In the genomic region with DNA sequence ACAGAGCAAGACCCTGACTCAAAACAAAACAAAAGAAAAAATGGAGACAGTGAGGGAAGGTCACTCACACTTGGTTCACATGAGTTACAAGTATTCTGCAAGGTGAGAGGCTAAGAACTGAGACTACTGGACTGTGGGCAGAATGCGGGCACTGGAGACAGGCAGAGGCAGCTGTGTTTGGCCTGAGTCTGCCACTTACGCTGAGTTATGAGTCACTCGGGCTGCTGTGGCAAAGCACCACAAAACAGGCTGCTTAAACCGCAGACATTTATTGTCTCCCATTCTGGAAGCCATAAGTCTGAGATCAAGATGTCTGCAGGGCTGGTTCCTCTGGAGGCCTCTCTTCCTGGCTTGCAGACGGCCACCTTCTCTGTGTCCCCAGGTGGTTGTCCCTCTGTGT, we compare ENCODE assay signal across 18 cellular contexts.
DNase-seq lines count a peak whose midpoint lies in the region; ATAC-seq, FAIRE-seq and TF ChIP-seq lines count a peak whose summit lies in the region.
"Had no signal": no experiment of that assay in that cellular context is flagged by ENCODE, and none has a peak within 500 bp of the region (broad histone marks: within the 10 kb centered on the region; RNA-seq: fewer than 3 reads in every experiment).

No MANE protein-coding gene starts in this region.

- no peak overlapping the region for H3K27ac Mint-ChIP-seq in astrocyte (ENCODE audit: unreplicated experiment)
- H3K27ac Mint-ChIP-seq: activated T-cell treated with anti-CD3 and anti-CD28 coated beads, Interleukin-2, amount 50 U/mL, for 72 hours; mesothelial cell of epicardium; T-helper 1 cell treated with Interleukin-12 subunit alpha and Interleukin-12 subunit beta and Interleukin-4 antibody, amounts not matched to agents 30 μg/mL and 1 μg/mL, for 36 hours had no signal

- no peak overlapping the region for H2AFZ ChIP-seq in KMS-11 (ENCODE audit: low read depth)
- no peak overlapping the region for H2AFZ ChIP-seq in astrocyte (ENCODE audit: low read depth, low read length)

- ATAC-seq in HG03571 (IDR thresholded peaks at IDR 0.05; ENCODE audit: unreplicated experiment), result no peak
- no peak for ATAC-seq in omental fat pad (ENCODE audit: low FRiP score)
- ATAC-seq: activated T-cell treated with anti-CD3 and anti-CD28 coated beads, Interleukin-2, amount 50 U/mL, for 72 hours; pancreas had no signal

- H3K36me3 ChIP-seq in KMS-11 (ENCODE audit: insufficient read depth), result no peaks in the 10 kb centered on the region
- no peaks in the 10 kb centered on the region for H3K36me3 ChIP-seq in astrocyte (ENCODE audit: insufficient read depth, low read length)
- H3K36me3 ChIP-seq: BLaER1 treated with 17β-estradiol and CSF1 and Interleukin-3, amounts not matched to agents 10 nM and 100 nM; pancreas had no signal

- peaks cover 2% of the 10 kb centered on the region for H3K27me3 Mint-ChIP-seq in astrocyte (ENCODE audit: low read depth, unreplicated experiment)

- H3K27me3 ChIP-seq in KMS-11 (ENCODE audit: insufficient read depth, low read depth) (no peaks in the 10 kb centered on the region), astrocyte (ENCODE audit: insufficient read depth, low read length) (no peaks in the 10 kb centered on the region)
- H3K27me3 ChIP-seq: BLaER1 treated with 17β-estradiol and CSF1 and Interleukin-3, amounts not matched to agents 10 nM and 100 nM; pancreas had no signal

- H3K4me1 ChIP-seq in KMS-11 (ENCODE audit: low read depth, poor library complexity, severe bottlenecking) (peaks cover 7% of the 10 kb centered on the region), astrocyte (ENCODE audit: insufficient read depth, low read length) (no peaks in the 10 kb centered on the region)
- H3K4me1 ChIP-seq: pancreas had no signal

- no peak for TF ChIP-seq CTCF in KMS-11 (conservative IDR thresholded peaks at IDR 0.05; ENCODE audit: low read depth, low read length)
- no peak for TF ChIP-seq CTCF in astrocyte (IDR thresholded peaks at IDR 0.05; ENCODE audit: insufficient read depth, low read depth, low read length)
- TF ChIP-seq CTCF in omental fat pad (IDR thresholded peaks at IDR 0.05), result no peak

- H3K9ac ChIP-seq in KMS-11 (no peak overlapping the region), astrocyte (ENCODE audit: low read length) (no peak overlapping the region)
- H3K9ac ChIP-seq: BLaER1 treated with 17β-estradiol and CSF1 and Interleukin-3, amounts not matched to agents 10 nM and 100 nM had no signal

- H3K27ac ChIP-seq in KMS-11 (0 out of 2 replicates have a peak overlapping the region, but pooled peaks have one; percentile 35), astrocyte (ENCODE audit: low read depth, low read length) (no peak overlapping the region)
- H3K27ac ChIP-seq: BLaER1 treated with 17β-estradiol and CSF1 and Interleukin-3, amounts not matched to agents 10 nM and 100 nM; pancreas had no signal

- DNase-seq in DMS53 treated with DMSO at 0.1 percent for 48 hours (lab: John Stamatoyannopoulos, UW; ENCODE audit: unreplicated experiment), result peak; percentile 71
- peak; percentile 11 for DNase-seq in astrocyte (ENCODE audit: low read depth)
- peak; percentile 70 for DNase-seq in renal cortical epithelial cell (ENCODE audit: low read depth)
- no peak for DNase-seq in DMS114 treated with DMSO at 0.1 percent for 48 hours (lab: John Stamatoyannopoulos, UW; ENCODE audit: unreplicated experiment)
- no peak for DNase-seq in omental fat pad (ENCODE audit: low spot score)
- no peak for DNase-seq in ecto neural progenitor cell (ENCODE audit: low spot score)
- DNase-seq: activated CD4-positive, alpha-beta T cell treated with anti-CD3 and anti-CD28 coated beads, Interleukin-2, amount 50 U/mL, for 1 hour; activated T-cell treated with anti-CD3 and anti-CD28 coated beads, Interleukin-2, amount 50 U/mL, for 72 hours; amygdala; dermis blood vessel endothelial cell; trophoblast cell had no signal

- H3K79me2 ChIP-seq in KMS-11 (ENCODE audit: insufficient read depth, low read depth) (no peaks in the 10 kb centered on the region), astrocyte (ENCODE audit: insufficient read depth, low read length) (no peaks in the 10 kb centered on the region)

- no peak for FAIRE-seq in astrocyte (lab: Jason Lieb, UNC)
- FAIRE-seq: G401.6, pancreas had no signal

- H4K20me1 ChIP-seq in KMS-11 (ENCODE audit: insufficient read depth) (no peaks in the 10 kb centered on the region), astrocyte (ENCODE audit: insufficient read depth, low read length) (no peaks in the 10 kb centered on the region)
- H4K20me1 ChIP-seq: BLaER1 treated with 17β-estradiol and CSF1 and Interleukin-3, amounts not matched to agents 10 nM and 100 nM had no signal

- no peaks in the 10 kb centered on the region for H3K9me3 Mint-ChIP-seq in astrocyte (ENCODE audit: unreplicated experiment)
- H3K9me3 Mint-ChIP-seq: activated T-cell treated with anti-CD3 and anti-CD28 coated beads, Interleukin-2, amount 50 U/mL, for 72 hours; mesothelial cell of epicardium; T-helper 1 cell treated with Interleukin-12 subunit alpha and Interleukin-12 subunit beta and Interleukin-4 antibody, amounts not matched to agents 30 μg/mL and 1 μg/mL, for 36 hours had no signal

- H3K4me2 ChIP-seq in KMS-11, result peak overlapping the region; percentile 7; the same call in 1 of the 2 replicates
- no peak overlapping the region for H3K4me2 ChIP-seq in astrocyte (ENCODE audit: low read length)
- H3K4me2 ChIP-seq: BLaER1 treated with 17β-estradiol and CSF1 and Interleukin-3, amounts not matched to agents 10 nM and 100 nM had no signal

- H3K4me3 Mint-ChIP-seq in astrocyte (ENCODE audit: unreplicated experiment), result no peak overlapping the region
- H3K4me3 Mint-ChIP-seq: activated T-cell treated with anti-CD3 and anti-CD28 coated beads, Interleukin-2, amount 50 U/mL, for 72 hours; mesothelial cell of epicardium; T-helper 1 cell treated with Interleukin-12 subunit alpha and Interleukin-12 subunit beta and Interleukin-4 antibody, amounts not matched to agents 30 μg/mL and 1 μg/mL, for 36 hours had no signal

- no peaks in the 10 kb centered on the region for H3K36me3 Mint-ChIP-seq in astrocyte (ENCODE audit: low read depth, unreplicated experiment)
- H3K36me3 Mint-ChIP-seq: mesothelial cell of epicardium had no signal

- H3K4me3 ChIP-seq in KMS-11 (IDR thresholded peaks at IDR 0.05; ENCODE audit: insufficient read depth, low read depth, low read length) (no peak overlapping the region), astrocyte (ENCODE audit: insufficient read depth, low read depth, low read length) (no peak overlapping the region)
- H3K4me3 ChIP-seq: BLaER1 treated with 17β-estradiol and CSF1 and Interleukin-3, amounts not matched to agents 10 nM and 100 nM; pancreas had no signal

- peaks cover 6% of the 10 kb centered on the region for H3K4me1 Mint-ChIP-seq in astrocyte (ENCODE audit: low read depth, unreplicated experiment)
- H3K4me1 Mint-ChIP-seq: mesothelial cell of epicardium had no signal

- no peaks in the 10 kb centered on the region for H3K9me3 ChIP-seq in astrocyte (ENCODE audit: insufficient read depth, low read depth, low read length)
- H3K9me3 ChIP-seq: BLaER1 treated with 17β-estradiol and CSF1 and Interleukin-3, amounts not matched to agents 10 nM and 100 nM; pancreas had no signal

Comparison
In these comparisons a context has a peak if more than half of its experiments do, and no peak if none do; other contexts are left out.
1. DNase-seq: peak in DMS53 treated with DMSO at 0.1 percent for 48 hours (single experiment), astrocyte (single experiment) and renal cortical epithelial cell (single experiment); none in DMS114 treated with DMSO at 0.1 percent for 48 hours (single experiment), omental fat pad (single experiment) and ecto neural progenitor cell (single experiment).